17 cellular contexts compared by ENCODE assay signal in the genomic region with DNA sequence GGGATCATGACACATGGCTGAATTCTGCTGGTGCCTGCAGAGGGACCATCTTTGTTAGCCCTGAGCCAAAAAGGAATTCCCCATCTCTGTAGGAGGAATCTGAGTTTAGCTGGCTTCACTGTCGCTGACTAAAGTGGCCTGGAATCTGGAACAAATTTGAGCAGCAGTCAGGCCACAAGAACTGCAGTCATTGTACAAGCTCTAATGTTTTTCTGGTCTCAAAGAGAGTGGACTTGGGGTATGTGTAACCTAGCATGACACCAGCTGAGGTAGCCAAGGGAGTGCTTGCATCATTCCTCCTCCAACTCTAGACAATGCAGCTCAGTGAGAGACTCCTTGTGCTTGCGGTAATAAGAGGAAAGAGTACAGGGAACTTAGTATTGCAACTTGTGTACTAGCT.
DNase-seq lines count a peak whose midpoint lies in the region; TF ChIP-seq lines count a peak whose summit lies in the region.
"Had no signal": no experiment of that assay in that cellular context is flagged by ENCODE, and none has a peak within 500 bp of the region (broad histone marks: within the 10 kb centered on the region; RNA-seq: fewer than 3 reads in every experiment).

No MANE protein-coding gene starts in this region.

- TF ChIP-seq CTCF in astrocyte of the cerebellum (IDR thresholded peaks at IDR 0.05; ENCODE audit: low read depth, low read length, missing control alignments) (no peak), GM13977 (IDR thresholded peaks at IDR 0.05; ENCODE audit: extremely low read depth, insufficient read depth, missing control alignments) (no peak)

- DNase-seq in SKM-1 treated with dmso at 0.1 percent for 144 hours (lab: John Stamatoyannopoulos, UW; ENCODE audit: unreplicated experiment) = peak; percentile 9
- DNase-seq in SKM-1 (lab: John Stamatoyannopoulos, UW; ENCODE audit: unreplicated experiment) = no peak
- DNase-seq in astrocyte of the cerebellum (ENCODE audit: low read depth) = peak; percentile 55
- peak; percentile 27 for DNase-seq in kidney tubule cell (ENCODE audit: low spot score)
- DNase-seq in SK-N-DZ (ENCODE audit: low spot score) = no peak
- no peak for DNase-seq in GM13977 (ENCODE audit: low spot score)
- no peak for DNase-seq in activated T-cell treated with anti-CD3 and anti-CD28 coated beads for 4 hours
- DNase-seq in cerebellar cortex (ENCODE audit: low spot score) = no peak
- DNase-seq: DMS 273 treated with DMSO at 0.1 percent for 48 hours, MM.1S, NCI-H1105, NCI-H187, NCI-H2171, NCI-H774, PC-9, Right ventricle myocardium superior had no signal

- in situ Hi-C loops in astrocyte of the cerebellum (cut with HindIII; ENCODE audit: low sequenced_read_pairs) = no loop called here
- in situ Hi-C loops in GM13977 (cut with MboI; ENCODE audit: low pct_unique_long_range_greater_than_20kb, low sequenced_read_pairs, unreplicated experiment) = no loop called here

- no peak overlapping the region for H3K4me3 ChIP-seq in astrocyte of the cerebellum (ENCODE audit: low read depth, low read length)
- H3K4me3 ChIP-seq: BLaER1 treated with 17β-estradiol and CSF1 and Interleukin-3, amounts not matched to agents 10 nM and 100 nM; PC-9 had no signal

Comparison
In these comparisons a context has a peak if more than half of its experiments do, and no peak if none do; other contexts are left out.
1. DNase-seq: peak in SKM-1 treated with dmso at 0.1 percent for 144 hours (single experiment), astrocyte of the cerebellum (single experiment) and kidney tubule cell (single experiment); none in SKM-1 (single experiment), SK-N-DZ (single experiment), GM13977 (single experiment), activated T-cell treated with anti-CD3 and anti-CD28 coated beads for 4 hours (single experiment) and cerebellar cortex (single experiment).